21 cellular contexts compared by ENCODE assay signal in the genomic region with DNA sequence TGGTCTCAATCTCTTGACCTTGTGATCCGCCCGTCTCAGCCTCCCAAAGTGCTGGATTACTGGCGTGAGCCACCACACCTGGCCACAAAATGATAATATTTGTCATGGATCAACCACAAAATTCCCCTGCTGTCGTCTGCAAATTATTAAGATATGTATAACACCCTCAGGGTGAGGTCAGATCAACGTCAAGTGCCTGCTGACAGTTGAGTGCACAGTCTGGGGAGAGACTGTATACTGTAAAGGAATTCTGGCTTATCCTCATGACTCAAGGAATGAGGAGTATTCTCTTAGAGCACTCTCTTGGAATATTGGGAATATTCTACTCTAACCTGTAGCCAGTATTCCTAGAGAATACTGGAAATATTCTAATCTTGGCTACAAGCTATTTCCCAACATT. TPM values are rescaled to one million over a fixed set of nuclear protein-coding genes. Genes with fewer than 3 reads are reported as not detected.
DNase-seq lines count a peak whose midpoint lies in the region; ATAC-seq, FAIRE-seq and TF ChIP-seq lines count a peak whose summit lies in the region.
"Had no signal": no experiment of that assay in that cellular context is flagged by ENCODE, and none has a peak within 500 bp of the region (broad histone marks: within the 10 kb centered on the region; RNA-seq: fewer than 3 reads in every experiment).

No MANE protein-coding gene starts in this region.

- H4K5ac ChIP-seq in IMR-90 (ENCODE audit: low read depth, low read length), result no peak overlapping the region

- H3K9ac ChIP-seq in IMR-90 (ENCODE audit: low read depth, low read length) (no peak overlapping the region), keratinocyte (ENCODE audit: control insufficient read depth, extremely low read depth, insufficient read depth, low read length) (peak overlapping the region; percentile 19)

- POLR2A ChIA-PET in IMR-90 (lab: Charles Lee; ENCODE audit: unreplicated experiment), result no interaction called here

- DNase-seq in Daoy (ENCODE audit: low read depth) (peak; percentile 5), IMR-90 (peak; percentile 34), brain microvascular endothelial cell (peak; percentile 14), keratinocyte (ENCODE audit: low read depth, low spot score) (no peak), D341Med (ENCODE audit: low spot score) (no peak), NCI-H446 treated with DMSO at 0.1 percent for 48 hours (lab: John Stamatoyannopoulos, UW) (no peak), hippocampal formation (lab: John Stamatoyannopoulos, UW) (no peak)
- DNase-seq in stimulated activated naive CD8-positive, alpha-beta T cell treated with anti-CD3 and anti-CD28 coated beads, Interleukin-15, Interleukin-2, amounts not matched to agents 100 U/mL and 50 U/mL, for 24 hours, result no peak
- DNase-seq: AML-193, COR-L47, DMS153, H9, KBM-7, NCI-H1436 treated with DMSO at 0.1 percent for 48 hours, NCI-H2081, NCI-H510A treated with DMSO at 0.1 percent for 48 hours, NCI-H82, SW 1271 had no signal

- no peak for TF ChIP-seq POLR2A in IMR-90 (IDR thresholded peaks at IDR 0.05; ENCODE audit: low read depth, low read length)

- no peaks in the 10 kb centered on the region for H3K9me3 ChIP-seq in IMR-90 (ENCODE audit: control insufficient read depth, insufficient read depth, low read length)
- no peaks in the 10 kb centered on the region for H3K9me3 ChIP-seq in keratinocyte (ENCODE audit: control insufficient read depth, low read depth, low read length)
- H3K9me3 ChIP-seq: SJCRH30 had no signal

- H3K4me3 ChIP-seq in IMR-90 (ENCODE audit: insufficient read depth, low read depth, low read length) (no peak overlapping the region), brain microvascular endothelial cell (ENCODE audit: low read depth, low read length) (no peak overlapping the region), keratinocyte (ENCODE audit: control insufficient read depth in 2 of 3, extremely low read depth in 1 of 3, insufficient read depth in 2 of 3, low read depth in 1 of 3, low read length in 3 of 3) (no peak overlapping the region)
- H3K4me3 ChIP-seq: SJCRH30 had no signal

- FAIRE-seq in keratinocyte (lab: Jason Lieb, UNC), result no peak

- no peak overlapping the region for H2BK20ac ChIP-seq in IMR-90 (ENCODE audit: low read depth, low read length)

- no peaks in the 10 kb centered on the region for H3K79me2 ChIP-seq in keratinocyte (ENCODE audit: control insufficient read depth, insufficient read depth, low read length)

- H3K18ac ChIP-seq in IMR-90 (ENCODE audit: low read depth, low read length), result no peak overlapping the region

- H4K20me1 ChIP-seq in IMR-90 (ENCODE audit: insufficient read depth, low read length) (no peaks in the 10 kb centered on the region), keratinocyte (ENCODE audit: control insufficient read depth, extremely low read depth, insufficient read depth, low read length) (no peaks in the 10 kb centered on the region)

- in situ Hi-C loops in IMR-90 (cut with MboI; ENCODE audit: low sequenced_read_pairs) (loop anchor here (25.0 kb wide), 1 partner anchor 657 kb away; no protein-coding TSS in a partner anchor), brain microvascular endothelial cell (cut with HindIII; ENCODE audit: low pct_ligation_motif_present, low sequenced_read_pairs) (loop anchor here (25.0 kb wide), 1 partner anchor 132 kb away; no protein-coding TSS in a partner anchor)

- H3K4me2 ChIP-seq in IMR-90 (ENCODE audit: low read depth, low read length) (no peak overlapping the region), keratinocyte (ENCODE audit: control insufficient read depth, extremely low read depth, insufficient read depth, low read depth, low read length) (no peak overlapping the region)

- ATAC-seq in IMR-90 (ENCODE audit: low read depth), result peak; percentile 36; the same call in 1 of the 2 replicates
- no peak for ATAC-seq in stimulated activated naive CD8-positive, alpha-beta T cell treated with anti-CD3 and anti-CD28 coated beads, Interleukin-15, Interleukin-2, amounts not matched to agents 100 U/mL and 50 U/mL, for 24 hours

- H3K27ac ChIP-seq in IMR-90 (ENCODE audit: insufficient read depth, low read length) (no peak overlapping the region), brain microvascular endothelial cell (no peak overlapping the region), keratinocyte (ENCODE audit: control insufficient read depth, insufficient read depth, low read length) (peak overlapping the region; percentile 64)
- H3K27ac ChIP-seq: SJCRH30 had no signal

- H2BK120ac ChIP-seq in IMR-90 (ENCODE audit: low read depth, low read length), result no peak overlapping the region

- no peak overlapping the region for H2AK5ac ChIP-seq in IMR-90 (ENCODE audit: low read depth, low read length)

- no peaks in the 10 kb centered on the region for H3K4me1 ChIP-seq in IMR-90 (ENCODE audit: control insufficient read depth, insufficient read depth, low read length)
- peaks cover 23% of the 10 kb centered on the region for H3K4me1 ChIP-seq in keratinocyte (ENCODE audit: control insufficient read depth, extremely low read depth, insufficient read depth, low read length)

- no peaks in the 10 kb centered on the region for H3K79me1 ChIP-seq in IMR-90 (ENCODE audit: low read depth in 1 of 2, low read length in 2 of 2)

- intact Hi-C loops in IMR-90 (cut with micrococcal nuclease), result no loop called here

- H2BK5ac ChIP-seq in IMR-90 (ENCODE audit: low read depth, low read length, poor library complexity, severe bottlenecking), result no peak overlapping the region

- no peak overlapping the region for H3K56ac ChIP-seq in IMR-90 (ENCODE audit: extremely low read depth, insufficient read depth, low read length)

- dilution Hi-C loops in IMR-90 (cut with HindIII; ENCODE audit: low sequenced_read_pairs, unreplicated experiment) (no loop called here), keratinocyte (cut with MboI; ENCODE audit: extremely low pct_ligation_motif_present, low sequenced_read_pairs) (no loop called here)

- H2AFZ ChIP-seq in IMR-90 (replicated peaks; ENCODE audit: low read length, poor library complexity) (no peak overlapping the region), keratinocyte (ENCODE audit: control insufficient read depth, low read length) (no peak overlapping the region)

- H4K8ac ChIP-seq in IMR-90 (ENCODE audit: low read depth in 2 of 2, low read length in 2 of 2), result no peak overlapping the region

- no peak overlapping the region for H4K91ac ChIP-seq in IMR-90 (ENCODE audit: insufficient read depth, low read depth, low read length)

- WGBS in IMR-90 (ENCODE audit: extremely low coverage in 2 of 2, insufficient read length in 1 of 2), 2 experiments, result no CpG with 5 or more reads among the region's 5 CpGs

- H3K14ac ChIP-seq in IMR-90 (replicated peaks; ENCODE audit: low read depth, low read length), result no peak overlapping the region

- H2BK15ac ChIP-seq in IMR-90 (ENCODE audit: low read depth, low read length), result no peak overlapping the region

- TF ChIP-seq CTCF in IMR-90 (conservative IDR thresholded peaks at IDR 0.05; ENCODE audit: low read depth, low read length) (no peak), brain microvascular endothelial cell (IDR thresholded peaks at IDR 0.05; ENCODE audit: low read depth, low read length, missing control alignments) (no peak), keratinocyte (optimal IDR thresholded peaks at IDR 0.05 in 1 of 3, IDR thresholded peaks at IDR 0.05 in 1 of 3, conservative IDR thresholded peaks at IDR 0.05 in 1 of 3; ENCODE audit: extremely low read depth in 1 of 3, insufficient read depth in 2 of 3, low read length in 3 of 3) (no peak)

- H3K27me3 ChIP-seq in IMR-90 (ENCODE audit: control insufficient read depth, insufficient read depth, low read length), result peaks cover 4% of the 10 kb centered on the region
- no peaks in the 10 kb centered on the region for H3K27me3 ChIP-seq in brain microvascular endothelial cell (replicated peaks)
- H3K27me3 ChIP-seq in keratinocyte (ENCODE audit: control insufficient read depth, extremely low read depth, insufficient read depth, low read length), result no peaks in the 10 kb centered on the region
- H3K27me3 ChIP-seq: SJCRH30 had no signal

- BruUV-seq in IMR-90 (replicated peaks; lab: Mats Ljungman, UMichigan), result no TSS peak

- H3K9me1 ChIP-seq in IMR-90 (ENCODE audit: insufficient read depth, low read length) (no peaks in the 10 kb centered on the region), keratinocyte (ENCODE audit: control insufficient read depth, extremely low read depth, insufficient read depth, low read length) (no peaks in the 10 kb centered on the region)

- CTCF ChIA-PET in IMR-90 (lab: Yijun Ruan, JAX), result interaction anchor here (0.6 to 2.9 kb wide), 13 partner anchors 33 to 565 kb away, joined by 3 to 29 read pairs (median 4); no protein-coding TSS in a partner anchor

- H3K36me3 ChIP-seq in IMR-90 (ENCODE audit: control insufficient read depth, insufficient read depth, low read length), result no peaks in the 10 kb centered on the region
- no peaks in the 10 kb centered on the region for H3K36me3 ChIP-seq in brain microvascular endothelial cell (replicated peaks)
- H3K36me3 ChIP-seq in keratinocyte (ENCODE audit: control insufficient read depth in 2 of 2, extremely low read depth in 1 of 2, insufficient read depth in 2 of 2, low read length in 2 of 2), result peaks cover 3 to 18% of the 10 kb centered on the region in 2 experiments
- H3K36me3 ChIP-seq: SJCRH30 had no signal

- no peak overlapping the region for H3K23ac ChIP-seq in IMR-90 (ENCODE audit: low read depth, low read length)

- no peak overlapping the region for H3K4ac ChIP-seq in IMR-90 (ENCODE audit: low read depth, low read length)

- no peak overlapping the region for H2AK9ac ChIP-seq in IMR-90 (replicated peaks; ENCODE audit: low read depth, low read length, poor library complexity)

- no peak for TF ChIP-seq RAD21 in IMR-90 (IDR thresholded peaks at IDR 0.05; ENCODE audit: low read length)

RNA-seq across cellular contexts. Expression of a gene that starts 11.2 kb away (rescaled TPM):
- 1.3 TPM in 1 of 2 replicates, not detected in the other for total RNA-seq in Daoy (2014; rRNA removed; shearing (Covaris generic))
- 0.18 TPM in 1 of 2 replicates, not detected in the other for total RNA-seq in IMR-90 (2012; rRNA removed)
- polyA plus RNA-seq in IMR-90 (2012; rRNA removed), result not detected in 2 replicates
- not detected in 2 replicates for polyA plus RNA-seq in IMR-90 (2012; cell fraction: cytosol; rRNA removed)
- polyA plus RNA-seq in IMR-90 (2012; cell fraction: nucleus; rRNA removed; ENCODE audit: low replicate concordance), result not detected in 2 replicates
- polyA plus RNA-seq in keratinocyte, result 212 to 506 TPM (median 330 TPM) in 3 replicates
- 78.9 TPM for polyA plus RNA-seq in keratinocyte (2011; ENCODE audit: low read depth)
- polyA plus RNA-seq in keratinocyte (2011; cell fraction: cytosol; rRNA removed), result 255 and 468 TPM in 2 replicates
- polyA plus RNA-seq in keratinocyte (2011; cell fraction: nucleus; rRNA removed), result 510 and 522 TPM in 2 replicates
- polyA plus RNA-seq in keratinocyte (2012; ENCODE audit: low replicate concordance), result 163 and 164 TPM in 2 replicates
- polyA minus RNA-seq in keratinocyte, result 143 to 411 TPM (median 318 TPM) in 3 replicates
- 253 TPM for polyA minus RNA-seq in keratinocyte (2011; cell fraction: cytosol; rRNA and poly(A)+ RNA removed)
- polyA minus RNA-seq in keratinocyte (2011; cell fraction: nucleus; rRNA and poly(A)+ RNA removed), result 338 and 667 TPM in 2 replicates
- total RNA-seq: H9, M059J, SJCRH30 had no signal
- polyA plus RNA-seq: CD14-positive monocyte had no signal

RNA-seq across cellular contexts. Expression of a gene that starts 45.4 kb away (rescaled TPM):
- total RNA-seq in Daoy (2014; rRNA removed; shearing (Covaris generic)), result 0.06 and 0.54 TPM in 2 replicates
- 0.36 and 1.1 TPM in 2 replicates for total RNA-seq in IMR-90 (2012; rRNA removed)
- polyA plus RNA-seq in IMR-90 (2012; rRNA removed) (0.14 and 0.26 TPM in 2 replicates), keratinocyte (19.9 to 38.7 TPM (median 29.2 TPM) in 3 replicates)
- polyA plus RNA-seq in IMR-90 (2012; cell fraction: cytosol; rRNA removed), result 0.07 and 0.21 TPM in 2 replicates
- polyA plus RNA-seq in IMR-90 (2012; cell fraction: nucleus; rRNA removed; ENCODE audit: low replicate concordance), result 0.30 and 1.1 TPM in 2 replicates
- 12.5 TPM for polyA plus RNA-seq in keratinocyte (2011; ENCODE audit: low read depth)
- 13.9 and 23.6 TPM in 2 replicates for polyA plus RNA-seq in keratinocyte (2011; cell fraction: cytosol; rRNA removed)
- 57.1 and 57.5 TPM in 2 replicates for polyA plus RNA-seq in keratinocyte (2011; cell fraction: nucleus; rRNA removed)
- 19.2 and 21.3 TPM in 2 replicates for polyA plus RNA-seq in keratinocyte (2012; ENCODE audit: low replicate concordance)
- polyA minus RNA-seq in keratinocyte, result 13.3 to 33.3 TPM (median 18.3 TPM) in 3 replicates
- polyA minus RNA-seq in keratinocyte (2011; cell fraction: cytosol; rRNA and poly(A)+ RNA removed), result 31.1 TPM
- 45.7 and 84.9 TPM in 2 replicates for polyA minus RNA-seq in keratinocyte (2011; cell fraction: nucleus; rRNA and poly(A)+ RNA removed)
- total RNA-seq: H9, SJCRH30 had no signal

Comparison
In these comparisons a context has a peak if more than half of its experiments do, and no peak if none do; other contexts are left out.
1. DNase-seq: peak in Daoy (single experiment), IMR-90 (single experiment) and brain microvascular endothelial cell (single experiment); none in keratinocyte (single experiment), D341Med (single experiment), NCI-H446 treated with DMSO at 0.1 percent for 48 hours (single experiment), stimulated activated naive CD8-positive, alpha-beta T cell treated with anti-CD3 and anti-CD28 coated beads, Interleukin-15, Interleukin-2, amounts not matched to agents 100 U/mL and 50 U/mL, for 24 hours (single experiment) and hippocampal formation (0 of 2).